2 cellular contexts compared by ENCODE assay signal in genomic region chr4:3787489-3788365, GRCh38.
TF ChIP-seq lines count a peak whose summit lies in the region.

No MANE protein-coding gene starts in this region.

TF ChIP-seq in HepG2, 621 proteins besides CTCF, POLR2A, EP300 and RAD21:
- TF ChIP-seq ZHX2 (IDR thresholded peaks at IDR 0.05; ENCODE audit: low read depth) (no peak), ZHX2 (CRISPR knock-in tag; IDR thresholded peaks at IDR 0.05; ENCODE audit: borderline replicate concordance) (no peak)
- TF ChIP-seq, protein P1, sequence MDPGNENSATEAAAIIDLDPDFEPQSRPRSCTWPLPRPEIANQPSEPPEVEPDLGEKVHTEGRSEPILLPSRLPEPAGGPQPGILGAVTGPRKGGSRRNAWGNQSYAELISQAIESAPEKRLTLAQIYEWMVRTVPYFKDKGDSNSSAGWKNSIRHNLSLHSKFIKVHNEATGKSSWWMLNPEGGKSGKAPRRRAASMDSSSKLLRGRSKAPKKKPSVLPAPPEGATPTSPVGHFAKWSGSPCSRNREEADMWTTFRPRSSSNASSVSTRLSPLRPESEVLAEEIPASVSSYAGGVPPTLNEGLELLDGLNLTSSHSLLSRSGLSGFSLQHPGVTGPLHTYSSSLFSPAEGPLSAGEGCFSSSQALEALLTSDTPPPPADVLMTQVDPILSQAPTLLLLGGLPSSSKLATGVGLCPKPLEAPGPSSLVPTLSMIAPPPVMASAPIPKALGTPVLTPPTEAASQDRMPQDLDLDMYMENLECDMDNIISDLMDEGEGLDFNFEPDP (CRISPR knock-in tag; conservative IDR thresholded peaks at IDR 0.05), result 0 out of 2 replicates have a peak, but pooled peaks have one; percentile 34

TF ChIP-seq in HEK293, 187 proteins besides CTCF, POLR2A, EP300 and RAD21 (continued from another document):
- TF ChIP-seq MZF1 (tag by site-specific recombination; IDR thresholded peaks at IDR 0.05; ENCODE audit: borderline replicate concordance), result no peak
